14 cellular contexts compared by ENCODE assay signal in genomic region chr1:179038528-179039281, GRCh38. TPM values are rescaled to one million over a fixed set of nuclear protein-coding genes. Genes with fewer than 3 reads are reported as not detected.
A peak's percentile ranks its signal among the peaks of the same experiment; 100 is the strongest.
DNase-seq lines count a peak whose midpoint lies in the region; ATAC-seq and TF ChIP-seq lines count a peak whose summit lies in the region.
"Had no signal": no experiment of that assay in that cellular context is flagged by ENCODE, and none has a peak within 500 bp of the region (broad histone marks: within the 10 kb centered on the region; RNA-seq: fewer than 3 reads in every experiment).

No MANE protein-coding gene starts in this region.

- H3K4me1 ChIP-seq in CD8-positive, alpha-beta memory T cell (ENCODE audit: insufficient read depth, low read length): peaks cover 46% of the 10 kb centered on the region
- H3K4me1 ChIP-seq in RWPE2 (ENCODE audit: insufficient read depth, poor library complexity, severe bottlenecking) (peaks cover 14% of the 10 kb centered on the region), lower lobe of right lung (peaks cover 26% of the 10 kb centered on the region)
- H3K4me1 ChIP-seq: Caco-2 had no signal

- ATAC-seq in RWPE2 (ENCODE audit: low read depth): peak; percentile 73
- ATAC-seq in lower lobe of right lung: no peak
- no peak for ATAC-seq in HG03520 (IDR thresholded peaks at IDR 0.05; ENCODE audit: unreplicated experiment)
- ATAC-seq in HG02759 (IDR thresholded peaks at IDR 0.05; ENCODE audit: unreplicated experiment): no peak
- ATAC-seq: body of pancreas had no signal

- no peaks in the 10 kb centered on the region for H3K36me3 ChIP-seq in CD8-positive, alpha-beta memory T cell (ENCODE audit: insufficient read depth, low read length)
- H3K36me3 ChIP-seq in RWPE2 (ENCODE audit: low read depth) (no peaks in the 10 kb centered on the region), lower lobe of right lung (no peaks in the 10 kb centered on the region)
- H3K36me3 ChIP-seq: thyroid gland had no signal

- H3K36me3 Mint-ChIP-seq in CD8-positive, alpha-beta memory T cell: peaks cover 0 to 4% (median 4%) of the 10 kb centered on the region in 3 donors

- intact Hi-C loops in lower lobe of right lung (cut with DNase I): no loop called here

- POLR2A ChIA-PET in AG04450 (lab: Yijun Ruan, JAX): interaction anchor here (0.6 to 0.7 kb wide), 2 partner anchors 14 to 152 kb away, joined by 4 to 7 read pairs; no protein-coding TSS in a partner anchor
- POLR2A ChIA-PET in CD8-positive, alpha-beta memory T cell (lab: Charles Lee): no interaction called here

- peak overlapping the region in 3 of 7 donors; percentile 1 to 23 (median 15) for H3K4me3 Mint-ChIP-seq in CD8-positive, alpha-beta memory T cell

- no peaks in the 10 kb centered on the region for H3K9me3 Mint-ChIP-seq in CD8-positive, alpha-beta memory T cell

- H3K4me3 ChIP-seq in AG04450 (ENCODE audit: low read depth, low read length) (no peak overlapping the region), RWPE2 (ENCODE audit: severe bottlenecking) (no peak overlapping the region), lower lobe of right lung (no peak overlapping the region)
- H3K4me3 ChIP-seq in CD8-positive, alpha-beta memory T cell (ENCODE audit: low read length): no peak overlapping the region
- H3K4me3 ChIP-seq: body of pancreas, thyroid gland had no signal

- peak overlapping the region; percentile 12 for H3K27ac ChIP-seq in AG04450 (ENCODE audit: low read depth, low read length)
- no peak overlapping the region for H3K27ac ChIP-seq in CD8-positive, alpha-beta memory T cell (ENCODE audit: low read depth, low read length)
- peak overlapping the region; percentile 2 for H3K27ac ChIP-seq in RWPE2 (ENCODE audit: poor library complexity, severe bottlenecking)
- H3K27ac ChIP-seq in lower lobe of right lung: no peak overlapping the region
- H3K27ac ChIP-seq: body of pancreas, thyroid gland had no signal

- H3K4me1 Mint-ChIP-seq in CD8-positive, alpha-beta memory T cell: peaks cover 53 to 64% (median 55%) of the 10 kb centered on the region in 3 donors

- TF ChIP-seq CTCF in AG04450 (IDR thresholded peaks at IDR 0.05; ENCODE audit: low read depth, low read length) (no peak), RWPE2 (IDR thresholded peaks at IDR 0.05; ENCODE audit: poor library complexity, severe bottlenecking) (no peak), lower lobe of right lung (IDR thresholded peaks at IDR 0.05) (no peak)

- no peaks in the 10 kb centered on the region for H3K27me3 Mint-ChIP-seq in CD8-positive, alpha-beta memory T cell

- DNase-seq in AG04450 (ENCODE audit: low read depth, low spot score) (no peak), RWPE2 (ENCODE audit: low spot score) (no peak), erythroblast (lab: John Stamatoyannopoulos, UW) (peak; percentile 39 to 40), lower lobe of right lung (no peak)
- DNase-seq in CD8-positive, alpha-beta memory T cell: no peak
- no peak for DNase-seq in stimulated activated CD8-positive, alpha-beta memory T cell treated with anti-CD3 and anti-CD28 coated beads, Interleukin-4, amount 100 ng/mL, for 48 hours
- DNase-seq: activated CD8-positive, alpha-beta memory T cell treated with anti-CD3 and anti-CD28 coated beads, Interleukin-2, amount 50 U/mL, for 4 hours; body of pancreas; Caco-2; NCI-H146; right cardiac atrium; thyroid gland had no signal

- CTCF ChIA-PET in AG04450 (lab: Charles Lee): interaction anchor here (0.6 kb wide), 1 partner anchor 41 kb away, joined by 7 read pairs; no protein-coding TSS in a partner anchor
- CTCF ChIA-PET in CD8-positive, alpha-beta memory T cell (lab: Charles Lee): no interaction called here

- no peak for TF ChIP-seq POLR2A in erythroblast (IDR thresholded peaks at IDR 0.05; ENCODE audit: low read length)

- H3K27me3 ChIP-seq in AG04450 (ENCODE audit: control insufficient read depth, insufficient read depth, low read length) (no peaks in the 10 kb centered on the region), RWPE2 (ENCODE audit: insufficient read depth, poor library complexity, severe bottlenecking) (no peaks in the 10 kb centered on the region), lower lobe of right lung (ENCODE audit: low read depth) (no peaks in the 10 kb centered on the region)
- H3K27me3 ChIP-seq in CD8-positive, alpha-beta memory T cell (ENCODE audit: insufficient read depth, low read length, poor library complexity, severe bottlenecking): no peaks in the 10 kb centered on the region
- H3K27me3 ChIP-seq: body of pancreas, thyroid gland had no signal

- peak overlapping the region in 6 of 8 donors; percentile 10 to 64 (median 30) for H3K27ac Mint-ChIP-seq in CD8-positive, alpha-beta memory T cell

- H3K9me3 ChIP-seq in AG04450 (ENCODE audit: control insufficient read depth, insufficient read depth, low read length) (peaks cover 12% of the 10 kb centered on the region; the same call in 1 of the 2 replicates), RWPE2 (ENCODE audit: severe bottlenecking) (no peaks in the 10 kb centered on the region), lower lobe of right lung (no peaks in the 10 kb centered on the region)
- no peaks in the 10 kb centered on the region for H3K9me3 ChIP-seq in CD8-positive, alpha-beta memory T cell (ENCODE audit: low read length)
- H3K9me3 ChIP-seq: body of pancreas, Caco-2, thyroid gland had no signal

RNA-seq across cellular contexts. Expression of gene FAM20B, which starts 13.0 kb away (rescaled TPM):
- polyA plus RNA-seq in AG04450 (2011; rRNA removed): 25.0 and 29.3 TPM in 2 replicates
- polyA minus RNA-seq in AG04450 (2011; rRNA and poly(A)+ RNA removed): 33.1 and 35.8 TPM in 2 replicates
- 10 to 100 TPM; 39.2 to 41.5 TPM for total RNA-seq in CD8-positive, alpha-beta memory T cell
- 11.4 TPM for polyA plus RNA-seq in CD8-positive, alpha-beta memory T cell
- total RNA-seq in lower lobe of right lung: 38.2 TPM

RNA-seq across cellular contexts. Expression of gene TOR3A, which starts 43.2 kb away (rescaled TPM):
- 16.8 and 25.4 TPM in 2 replicates for polyA plus RNA-seq in AG04450 (2011; rRNA removed)
- 27.2 and 37.6 TPM in 2 replicates for polyA minus RNA-seq in AG04450 (2011; rRNA and poly(A)+ RNA removed)
- 10 to 100 TPM; 48.5 to 54.6 TPM for total RNA-seq in CD8-positive, alpha-beta memory T cell
- polyA plus RNA-seq in CD8-positive, alpha-beta memory T cell: 43.8 TPM
- 24.3 TPM for total RNA-seq in lower lobe of right lung

Comparison
In these comparisons a context has a peak if more than half of its experiments do, and no peak if none do; other contexts are left out.
1. DNase-seq: peak in erythroblast (2 of 2); none in AG04450 (single experiment), CD8-positive, alpha-beta memory T cell (0 of 5), RWPE2 (single experiment), lower lobe of right lung (single experiment) and stimulated activated CD8-positive, alpha-beta memory T cell treated with anti-CD3 and anti-CD28 coated beads, Interleukin-4, amount 100 ng/mL, for 48 hours (single experiment).
2. H3K27ac ChIP-seq: peak in AG04450 (single experiment) and RWPE2 (single experiment); none in CD8-positive, alpha-beta memory T cell (single experiment) and lower lobe of right lung (single experiment).